ENCODE assay signal across 8 cellular contexts in genomic region chr1:1573843-1574720, GRCh38. TPM values are rescaled to one million over a fixed set of nuclear protein-coding genes. Genes with fewer than 3 reads are reported as not detected.
DNase-seq lines count a peak whose midpoint lies in the region; ATAC-seq and TF ChIP-seq lines count a peak whose summit lies in the region.

No MANE protein-coding gene starts in this region.

- H2AFZ ChIP-seq in HCT116 (ENCODE audit: low read depth, low read length, poor library complexity, severe bottlenecking) (no peak overlapping the region), Loucy (ENCODE audit: low read length) (peak overlapping the region; percentile 92)

- DNase-seq in NCI-H1417 (lab: John Stamatoyannopoulos, UW) (peak; percentile 84 to 88 (median 86)), NCI-H1417 treated with DMSO at 0.1 percent for 48 hours (lab: John Stamatoyannopoulos, UW) (no peak), HCT116 (ENCODE audit: low read depth, low spot score) (no peak), T-helper 1 cell (peak in 4 of 5 donors; percentile 50 to 76 (median 66)), body of pancreas (peak; percentile 53 to 71 (median 58))

- RAD21 ChIA-PET in HCT116 (lab: Charles Lee; ENCODE audit: low non-redundant PET in 1 of 2, low total read pairs in 2 of 2, uncharacterized antibody in 2 of 2, unreplicated experiment in 2 of 2), result no interaction called here

- 0% methylated on average over 14 to 96 of the region's 96 CpGs for WGBS in body of pancreas, 2 donors

- TF ChIP-seq POLR2A in HCT116 (IDR thresholded peaks at IDR 0.05; ENCODE audit: borderline replicate concordance, extremely low read depth, insufficient read depth, insufficient read length) (peak; percentile 2), body of pancreas (IDR thresholded peaks at IDR 0.05) (no peak)

- H3F3A ChIP-seq in Loucy (ENCODE audit: low read depth), result no peaks in the 10 kb centered on the region

- H4K20me1 ChIP-seq in HCT116 (ENCODE audit: insufficient read depth) (peaks cover 10% of the 10 kb centered on the region; the same call in 1 of the 2 replicates), Loucy (ENCODE audit: insufficient read depth, low read length, poor library complexity, severe bottlenecking) (peaks cover 39% of the 10 kb centered on the region)

- peak; percentile 82 for ATAC-seq in HCT116
- peak; percentile 84 for ATAC-seq in body of pancreas

- no peaks in the 10 kb centered on the region for H3K27me3 ChIP-seq in HCT116 (ENCODE audit: insufficient read depth, low read length)
- peaks cover 4% of the 10 kb centered on the region for H3K27me3 ChIP-seq in Loucy (ENCODE audit: insufficient read depth, low read length, poor library complexity, severe bottlenecking)
- H3K27me3 ChIP-seq in body of pancreas, result no peaks in the 10 kb centered on the region
- no peaks in the 10 kb centered on the region; the same call in 1 of the 2 replicates for H3K27me3 ChIP-seq in iPS-20b (ENCODE audit: insufficient read depth, low read length)

- H3K9ac ChIP-seq in HCT116 (ENCODE audit: low read length) (peak overlapping the region; percentile 100), Loucy (ENCODE audit: low read depth, low read length, poor library complexity, severe bottlenecking) (peak overlapping the region; percentile 89), iPS-20b (ENCODE audit: low read depth, low read length) (peak overlapping the region; percentile 99)

- H3K9me2 ChIP-seq in HCT116 (ENCODE audit: insufficient read depth) (no peaks in the 10 kb centered on the region), Loucy (replicated peaks; ENCODE audit: low read depth, low read length) (no peaks in the 10 kb centered on the region)

- TF ChIP-seq CTCF in HCT116 (IDR thresholded peaks at IDR 0.05 in 2 of 3, conservative IDR thresholded peaks at IDR 0.05 in 1 of 3; ENCODE audit: borderline replicate concordance in 1 of 3, insufficient read depth in 1 of 3, low read depth in 2 of 3, low read length in 2 of 3) (peak in 1 of 3 experiments; percentile 26; a peak in 2 of 6 replicates), Loucy (conservative IDR thresholded peaks at IDR 0.05; ENCODE audit: low read length) (peak; percentile 32; the same call in 1 of the 2 replicates), body of pancreas (IDR thresholded peaks at IDR 0.05) (peak in 2 of 7 experiments; percentile 14 to 17)

- CTCF ChIA-PET in HCT116 (lab: Charles Lee), result no interaction called here

- POLR2A ChIA-PET in HCT116 (lab: Charles Lee), result no interaction called here

- peaks cover 3 to 16% of the 10 kb centered on the region in 2 experiments; a peak in 3 of 4 replicates for H3K36me3 ChIP-seq in HCT116 (ENCODE audit: control insufficient read depth in 1 of 2, insufficient read depth in 2 of 2, low read length in 2 of 2)
- no peaks in the 10 kb centered on the region for H3K36me3 ChIP-seq in Loucy (ENCODE audit: insufficient read depth, low read length)
- no peaks in the 10 kb centered on the region for H3K36me3 ChIP-seq in body of pancreas (replicated peaks in 1 of 2; ENCODE audit: insufficient read depth in 1 of 2, low read depth in 2 of 2)
- peaks cover 26% of the 10 kb centered on the region for H3K36me3 ChIP-seq in iPS-20b (ENCODE audit: insufficient read depth, low read depth, low read length)

- BruUV-seq in HCT116 (replicated peaks; lab: Mats Ljungman, UMichigan), result no TSS peak

- H3K79me2 ChIP-seq in HCT116 (ENCODE audit: insufficient read depth, low read length) (peaks cover 53% of the 10 kb centered on the region), Loucy (ENCODE audit: insufficient read depth, low read length) (peaks cover 62% of the 10 kb centered on the region)

- intact Hi-C loops in HCT116 (cut with micrococcal nuclease), result loop anchor here (5.0 kb wide), 1 partner anchor 62 kb away; the partner anchor contains the start of gene ATAD3A
- intact Hi-C loops in body of pancreas (cut with DNase I), result no loop called here

- H3K4me3 ChIP-seq in HCT116 (replicated peaks in 1 of 2; ENCODE audit: low read depth in 1 of 2, low read length in 2 of 2), result peak overlapping the region; percentile 84 to 97
- peak overlapping the region; percentile 92 for H3K4me3 ChIP-seq in Loucy (ENCODE audit: low read length, poor library complexity, severe bottlenecking)
- H3K4me3 ChIP-seq in body of pancreas, result peak overlapping the region; percentile 99
- peak overlapping the region; percentile 82 for H3K4me3 ChIP-seq in iPS-20b (ENCODE audit: low read length)
- peak overlapping the region; percentile 85 to 100 (median 100) for H3K4me3 ChIP-seq in skin epidermis

- H3K4me2 ChIP-seq in HCT116 (ENCODE audit: low read length), result peak overlapping the region; percentile 72
- peak overlapping the region; percentile 94 for H3K4me2 ChIP-seq in Loucy (ENCODE audit: low read depth, low read length, poor library complexity, severe bottlenecking)

- H3K9me3 ChIP-seq in HCT116 (ENCODE audit: control insufficient read depth in 1 of 2, insufficient read depth in 1 of 2, low read depth in 1 of 2, low read length in 2 of 2) (no peaks in the 10 kb centered on the region), Loucy (ENCODE audit: insufficient read depth, low read depth, low read length) (no peaks in the 10 kb centered on the region), body of pancreas (no peaks in the 10 kb centered on the region), iPS-20b (ENCODE audit: insufficient read depth, low read depth, low read length) (no peaks in the 10 kb centered on the region)

- peak overlapping the region; percentile 99 for H3K27ac ChIP-seq in HCT116 (ENCODE audit: low read depth, low read length)
- peak overlapping the region; percentile 93 to 100 (median 96) for H3K27ac ChIP-seq in body of pancreas
- peak overlapping the region; percentile 78 for H3K27ac ChIP-seq in iPS-20b (ENCODE audit: low read length)
- peak overlapping the region; percentile 92 to 100 (median 99) for H3K27ac ChIP-seq in skin epidermis

- peaks cover 17 to 22% of the 10 kb centered on the region in 2 experiments for H3K4me1 ChIP-seq in HCT116 (ENCODE audit: control insufficient read depth in 1 of 2, insufficient read depth in 2 of 2, low read length in 2 of 2)
- H3K4me1 ChIP-seq in Loucy (ENCODE audit: insufficient read depth, low read length, poor library complexity, severe bottlenecking), result peaks cover 29% of the 10 kb centered on the region
- peaks cover 43% of the 10 kb centered on the region for H3K4me1 ChIP-seq in body of pancreas
- no peaks in the 10 kb centered on the region for H3K4me1 ChIP-seq in iPS-20b (ENCODE audit: insufficient read depth, low read length)

- no peak; the same call in 1 of the 2 replicates for TF ChIP-seq RAD21 in HCT116 (IDR thresholded peaks at IDR 0.05; ENCODE audit: low read depth)

TF ChIP-seq in HCT116, 20 proteins besides CTCF, POLR2A, EP300 and RAD21 (continues in another document):
- TF ChIP-seq SP1 (IDR thresholded peaks at IDR 0.05; ENCODE audit: low read depth) (no peak), EZH2 (IDR thresholded peaks at IDR 0.05) (no peak), ZFX (IDR thresholded peaks at IDR 0.05) (no peak), TCF7L2 (IDR thresholded peaks at IDR 0.05; ENCODE audit: borderline replicate concordance, extremely low read depth, insufficient read depth, insufficient read length) (no peak), EZH2phosphoT487 (IDR thresholded peaks at IDR 0.05; ENCODE audit: borderline replicate concordance) (no peak), EGR1 (IDR thresholded peaks at IDR 0.05; ENCODE audit: low read depth) (no peak), ELF1 (IDR thresholded peaks at IDR 0.05; ENCODE audit: borderline replicate concordance, low read depth) (no peak), SIN3A (IDR thresholded peaks at IDR 0.05; ENCODE audit: low read depth) (peak; percentile 38; the same call in 1 of the 2 replicates), FOSL1 (IDR thresholded peaks at IDR 0.05; ENCODE audit: low read depth) (no peak), ZBTB33 (IDR thresholded peaks at IDR 0.05; ENCODE audit: extremely low read depth, insufficient replicate concordance, low read length) (no peak), JUND (IDR thresholded peaks at IDR 0.05) (no peak; the same call in 1 of the 2 replicates), CEBPB (IDR thresholded peaks at IDR 0.05; ENCODE audit: low read depth) (no peak), SRF (IDR thresholded peaks at IDR 0.05; ENCODE audit: low read depth) (no peak)

RNA-seq across cellular contexts. Expression of gene SSU72, which starts 0.6 kb away (rescaled TPM):
- total RNA-seq in HCT116 (2021; ENCODE audit: unreplicated experiment), result 134 TPM
- polyA plus RNA-seq in HCT116 (2012), result 76.4 and 94.8 TPM in 2 replicates
- 100 to 1,000 TPM in 1 of 2 donors, 10 to 100 TPM in 1; 82.1 to 113 TPM for total RNA-seq in body of pancreas

RNA-seq across cellular contexts. Expression of gene FNDC10, which starts 25.9 kb away (rescaled TPM):
- total RNA-seq in HCT116 (2021; ENCODE audit: unreplicated experiment) (8.4 TPM), body of pancreas (1 to 10 TPM; 1.3 to 2.3 TPM)
- polyA plus RNA-seq in HCT116 (2012), result 4.1 and 6.1 TPM in 2 replicates

RNA-seq across cellular contexts. Expression of gene TMEM240, which starts 33.7 kb away (rescaled TPM):
- total RNA-seq in HCT116 (2021; ENCODE audit: unreplicated experiment), result 2.3 TPM
- 1.1 and 1.6 TPM in 2 replicates for polyA plus RNA-seq in HCT116 (2012)
- 1 to 10 TPM; 1.0 to 3.6 TPM for total RNA-seq in body of pancreas

RNA-seq across cellular contexts. Expression of gene MIB2, which starts 41.2 kb away (rescaled TPM):
- total RNA-seq in HCT116 (2021; ENCODE audit: unreplicated experiment) (194 TPM), body of pancreas (100 to 1,000 TPM in 1 of 2 donors, 10 to 100 TPM in 1; 57.6 to 101 TPM)
- polyA plus RNA-seq in HCT116 (2012), result 136 and 167 TPM in 2 replicates

RNA-seq across cellular contexts. Expression of gene MMP23B, which starts 57.9 kb away (rescaled TPM):
- total RNA-seq in HCT116 (2021; ENCODE audit: unreplicated experiment) (8.7 TPM), body of pancreas (1 to 10 TPM in 1 of 2 donors, under 1 TPM in 1; 0.99 to 1.8 TPM)
- polyA plus RNA-seq in HCT116 (2012), result 0.87 and 1.5 TPM in 2 replicates

Comparison
In these comparisons a context has a peak if more than half of its experiments do, and no peak if none do; other contexts are left out.
1. DNase-seq: peak in NCI-H1417 (3 of 3), T-helper 1 cell (4 of 5) and body of pancreas (4 of 4); none in NCI-H1417 treated with DMSO at 0.1 percent for 48 hours (single experiment) and HCT116 (single experiment).
2. Peak in every context shown above with its lines, with median percentiles within 50 percentile points of each other: H3K27ac ChIP-seq, H3K4me3 ChIP-seq and H3K9ac ChIP-seq.